Comparison of ENCODE assay signal across 2 cellular contexts in genomic region chr3:113002033-113002432, GRCh38.
TF ChIP-seq lines count a peak whose summit lies in the region.

No MANE protein-coding gene starts in this region.

TF ChIP-seq in IMR-90, 13 proteins besides CTCF, POLR2A, EP300 and RAD21:
- TF ChIP-seq FOS (IDR thresholded peaks at IDR 0.05; ENCODE audit: low read depth, low read length) (no peak), RFX5 (IDR thresholded peaks at IDR 0.05; ENCODE audit: low read depth, low read length) (no peak), MXI1 (IDR thresholded peaks at IDR 0.05; ENCODE audit: borderline replicate concordance, low read depth, low read length) (no peak), ELK1 (IDR thresholded peaks at IDR 0.05; ENCODE audit: borderline replicate concordance, low read depth, low read length) (no peak), MAZ (IDR thresholded peaks at IDR 0.05; ENCODE audit: borderline replicate concordance, low read depth, low read length) (no peak), NFE2L2 (IDR thresholded peaks at IDR 0.05; ENCODE audit: low read depth, low read length) (no peak), CHD1 (IDR thresholded peaks at IDR 0.05; ENCODE audit: low read depth, low read length) (no peak), SMC3 (IDR thresholded peaks at IDR 0.05; ENCODE audit: low read depth, low read length) (no peak), MAFK (IDR thresholded peaks at IDR 0.05; ENCODE audit: low read depth, low read length) (no peak), BHLHE40 (IDR thresholded peaks at IDR 0.05; ENCODE audit: low read depth, low read length) (no peak), RCOR1 (IDR thresholded peaks at IDR 0.05; ENCODE audit: insufficient replicate concordance, low read length) (no peak), CEBPB (IDR thresholded peaks at IDR 0.05; ENCODE audit: low read depth, low read length) (no peak)
- TF ChIP-seq, protein P1, sequence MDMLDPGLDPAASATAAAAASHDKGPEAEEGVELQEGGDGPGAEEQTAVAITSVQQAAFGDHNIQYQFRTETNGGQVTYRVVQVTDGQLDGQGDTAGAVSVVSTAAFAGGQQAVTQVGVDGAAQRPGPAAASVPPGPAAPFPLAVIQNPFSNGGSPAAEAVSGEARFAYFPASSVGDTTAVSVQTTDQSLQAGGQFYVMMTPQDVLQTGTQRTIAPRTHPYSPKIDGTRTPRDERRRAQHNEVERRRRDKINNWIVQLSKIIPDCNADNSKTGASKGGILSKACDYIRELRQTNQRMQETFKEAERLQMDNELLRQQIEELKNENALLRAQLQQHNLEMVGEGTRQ (IDR thresholded peaks at IDR 0.05; ENCODE audit: low read depth, low read length), result no peak
TF ChIP-seq in IMR-90: peak in this region for 0.

TF ChIP-seq in GM12878, 131 proteins besides CTCF, POLR2A, EP300 and RAD21:
- TF ChIP-seq SREBF1 (IDR thresholded peaks at IDR 0.05; ENCODE audit: low read length) (no peak), MTA3 (IDR thresholded peaks at IDR 0.05; ENCODE audit: borderline replicate concordance, low read length) (no peak), PAX8 (IDR thresholded peaks at IDR 0.05) (no peak), JUND (IDR thresholded peaks at IDR 0.05; ENCODE audit: low read depth, low read length) (no peak), RAD51 (IDR thresholded peaks at IDR 0.05) (no peak), RCOR1 (conservative IDR thresholded peaks at IDR 0.05; ENCODE audit: low read depth, low read length) (no peak), CBFB (IDR thresholded peaks at IDR 0.05; ENCODE audit: low read depth) (no peak), RUNX3 (IDR thresholded peaks at IDR 0.05; ENCODE audit: low read length) (no peak)
- TF ChIP-seq, protein P2, sequence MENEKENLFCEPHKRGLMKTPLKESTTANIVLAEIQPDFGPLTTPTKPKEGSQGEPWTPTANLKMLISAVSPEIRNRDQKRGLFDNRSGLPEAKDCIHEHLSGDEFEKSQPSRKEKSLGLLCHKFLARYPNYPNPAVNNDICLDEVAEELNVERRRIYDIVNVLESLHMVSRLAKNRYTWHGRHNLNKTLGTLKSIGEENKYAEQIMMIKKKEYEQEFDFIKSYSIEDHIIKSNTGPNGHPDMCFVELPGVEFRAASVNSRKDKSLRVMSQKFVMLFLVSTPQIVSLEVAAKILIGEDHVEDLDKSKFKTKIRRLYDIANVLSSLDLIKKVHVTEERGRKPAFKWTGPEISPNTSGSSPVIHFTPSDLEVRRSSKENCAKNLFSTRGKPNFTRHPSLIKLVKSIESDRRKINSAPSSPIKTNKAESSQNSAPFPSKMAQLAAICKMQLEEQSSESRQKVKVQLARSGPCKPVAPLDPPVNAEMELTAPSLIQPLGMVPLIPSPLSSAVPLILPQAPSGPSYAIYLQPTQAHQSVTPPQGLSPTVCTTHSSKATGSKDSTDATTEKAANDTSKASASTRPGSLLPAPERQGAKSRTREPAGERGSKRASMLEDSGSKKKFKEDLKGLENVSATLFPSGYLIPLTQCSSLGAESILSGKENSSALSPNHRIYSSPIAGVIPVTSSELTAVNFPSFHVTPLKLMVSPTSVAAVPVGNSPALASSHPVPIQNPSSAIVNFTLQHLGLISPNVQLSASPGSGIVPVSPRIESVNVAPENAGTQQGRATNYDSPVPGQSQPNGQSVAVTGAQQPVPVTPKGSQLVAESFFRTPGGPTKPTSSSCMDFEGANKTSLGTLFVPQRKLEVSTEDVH (IDR thresholded peaks at IDR 0.05; ENCODE audit: low read depth, partially characterized antibody), result no peak
- TF ChIP-seq, protein P3, sequence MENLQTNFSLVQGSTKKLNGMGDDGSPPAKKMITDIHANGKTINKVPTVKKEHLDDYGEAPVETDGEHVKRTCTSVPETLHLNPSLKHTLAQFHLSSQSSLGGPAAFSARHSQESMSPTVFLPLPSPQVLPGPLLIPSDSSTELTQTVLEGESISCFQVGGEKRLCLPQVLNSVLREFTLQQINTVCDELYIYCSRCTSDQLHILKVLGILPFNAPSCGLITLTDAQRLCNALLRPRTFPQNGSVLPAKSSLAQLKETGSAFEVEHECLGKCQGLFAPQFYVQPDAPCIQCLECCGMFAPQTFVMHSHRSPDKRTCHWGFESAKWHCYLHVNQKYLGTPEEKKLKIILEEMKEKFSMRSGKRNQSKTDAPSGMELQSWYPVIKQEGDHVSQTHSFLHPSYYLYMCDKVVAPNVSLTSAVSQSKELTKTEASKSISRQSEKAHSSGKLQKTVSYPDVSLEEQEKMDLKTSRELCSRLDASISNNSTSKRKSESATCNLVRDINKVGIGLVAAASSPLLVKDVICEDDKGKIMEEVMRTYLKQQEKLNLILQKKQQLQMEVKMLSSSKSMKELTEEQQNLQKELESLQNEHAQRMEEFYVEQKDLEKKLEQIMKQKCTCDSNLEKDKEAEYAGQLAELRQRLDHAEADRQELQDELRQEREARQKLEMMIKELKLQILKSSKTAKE (IDR thresholded peaks at IDR 0.05; ENCODE audit: low read depth, poor library complexity, severe bottlenecking), result no peak
